2 cellular contexts compared by ENCODE assay signal in the genomic region with DNA sequence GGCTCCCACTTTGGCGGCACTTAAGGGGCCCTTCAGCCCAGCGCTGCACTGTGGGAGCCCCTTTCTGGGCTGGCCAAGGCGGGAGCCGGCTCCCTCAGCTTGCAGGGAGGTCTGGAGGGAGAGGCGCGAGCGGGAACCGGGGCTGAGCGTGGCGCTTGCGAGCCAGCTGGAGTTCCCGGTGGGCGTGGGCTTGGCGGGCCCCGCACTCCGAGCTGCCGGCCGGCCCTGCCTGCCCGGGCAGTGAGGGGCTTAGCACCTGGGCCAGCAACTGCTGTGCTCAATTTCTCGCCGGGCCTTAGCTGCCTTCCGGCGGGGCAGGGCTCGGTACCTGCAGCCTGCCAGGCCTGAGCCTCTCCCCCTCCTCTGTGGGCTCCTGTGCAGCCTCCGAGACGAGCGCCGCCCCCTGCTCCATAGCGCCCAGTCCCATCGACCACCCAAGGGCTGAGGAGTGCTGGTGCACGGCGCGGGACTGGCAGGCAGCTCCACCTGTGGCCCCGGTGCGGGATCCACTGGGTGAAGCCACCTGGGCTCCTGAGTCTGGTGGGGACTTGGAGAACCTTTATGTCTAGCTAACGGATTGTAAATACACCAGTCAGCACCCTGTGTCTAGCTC. TPM values are rescaled to one million over a fixed set of nuclear protein-coding genes. Genes with fewer than 3 reads are reported as not detected.
"Had no signal": no experiment of that assay in that cellular context is flagged by ENCODE, and none has a peak within 500 bp of the region (broad histone marks: within the 10 kb centered on the region; RNA-seq: fewer than 3 reads in every experiment).

No MANE protein-coding gene starts in this region.

RNA-seq across cellular contexts. Expression of a gene that starts 8.8 kb away (rescaled TPM):
- total RNA-seq: ascending aorta, foreskin keratinocyte had no signal
- polyA plus RNA-seq: foreskin keratinocyte had no signal
